Comparison of ENCODE assay signal across 18 cellular contexts in the genomic region with DNA sequence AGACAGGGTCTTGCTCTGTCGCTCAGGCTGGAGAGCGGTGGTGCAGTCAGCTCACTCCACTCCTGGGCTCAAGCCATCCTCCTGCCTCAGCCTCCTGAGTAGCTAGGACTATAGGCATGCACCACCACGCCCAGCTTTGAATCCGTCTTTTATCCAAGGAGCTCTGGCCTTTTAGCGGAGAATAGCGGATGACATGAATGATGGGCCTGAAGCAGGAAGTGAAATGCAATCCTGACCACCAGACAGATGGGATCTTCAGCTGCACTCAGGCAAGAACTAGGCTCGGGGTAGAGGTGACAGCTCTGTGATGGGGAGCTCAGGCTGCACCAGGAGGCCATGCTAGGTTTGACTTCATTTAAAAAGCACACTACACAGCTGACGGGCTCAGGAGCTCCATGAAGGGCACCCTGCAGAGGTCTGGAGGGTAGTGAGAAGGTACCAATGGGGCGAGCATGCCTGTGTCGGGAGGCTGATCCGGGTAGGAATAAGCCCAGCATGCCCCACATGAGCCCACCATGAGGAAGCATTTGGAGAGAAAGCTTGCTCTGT.
"Had no signal": no experiment of that assay in that cellular context is flagged by ENCODE, and none has a peak within 500 bp of the region (broad histone marks: within the 10 kb centered on the region; RNA-seq: fewer than 3 reads in every experiment).

No MANE protein-coding gene starts in this region.

- H3K4me3 ChIP-seq: adrenal gland, coronary artery, lung, spleen, stomach, vagina had no signal

- H3K9me3 Mint-ChIP-seq: activated CD4-positive, alpha-beta T cell treated with anti-CD3 and anti-CD28 coated beads, Interleukin-2, amount 10 ng/mL, durations not matched to agents 7 days and 5 days; naive B cell had no signal

- DNase-seq: activated CD4-positive, alpha-beta T cell treated with anti-CD3 and anti-CD28 coated beads, Interleukin-2, amount 10 ng/mL, durations not matched to agents 7 days and 5 days; activated CD4-positive, CD25-positive, alpha-beta regulatory T cell; activated gamma-delta T cell; activated T-cell treated with anti-CD3 and anti-CD28 coated beads, Interleukin-2, amount 50 U/mL, for 1 hour; adrenal gland; caudate nucleus; effector memory CD4-positive, alpha-beta T cell; naive B cell; nucleus accumbens; spleen; stimulated activated CD4-positive, alpha-beta T cell treated with anti-CD3 and anti-CD28 coated beads, Interleukin-2, amount 100 ng/mL, for 24 hours; stomach; T-helper 2 cell had no signal

- H3K4me3 Mint-ChIP-seq: activated CD4-positive, alpha-beta T cell treated with anti-CD3 and anti-CD28 coated beads, Interleukin-2, amount 10 ng/mL, durations not matched to agents 7 days and 5 days; naive B cell had no signal

- H3K4me1 ChIP-seq: stomach, vagina had no signal

- H3K27ac ChIP-seq: adrenal gland, coronary artery, epithelial cell of prostate, spleen, stomach, vagina had no signal

- H3K27me3 Mint-ChIP-seq: activated CD4-positive, alpha-beta T cell treated with anti-CD3 and anti-CD28 coated beads, Interleukin-2, amount 10 ng/mL, durations not matched to agents 7 days and 5 days; naive B cell; progenitor cell of endocrine pancreas had no signal

- H3K27me3 ChIP-seq: adrenal gland, spleen, stomach, vagina had no signal

- H3K9me3 ChIP-seq: adrenal gland, spleen, stomach, vagina had no signal

- H3K27ac Mint-ChIP-seq: activated CD4-positive, alpha-beta T cell treated with anti-CD3 and anti-CD28 coated beads, Interleukin-2, amount 10 ng/mL, durations not matched to agents 7 days and 5 days; progenitor cell of endocrine pancreas had no signal
